ENCODE assay signal across 31 cellular contexts in the genomic region with DNA sequence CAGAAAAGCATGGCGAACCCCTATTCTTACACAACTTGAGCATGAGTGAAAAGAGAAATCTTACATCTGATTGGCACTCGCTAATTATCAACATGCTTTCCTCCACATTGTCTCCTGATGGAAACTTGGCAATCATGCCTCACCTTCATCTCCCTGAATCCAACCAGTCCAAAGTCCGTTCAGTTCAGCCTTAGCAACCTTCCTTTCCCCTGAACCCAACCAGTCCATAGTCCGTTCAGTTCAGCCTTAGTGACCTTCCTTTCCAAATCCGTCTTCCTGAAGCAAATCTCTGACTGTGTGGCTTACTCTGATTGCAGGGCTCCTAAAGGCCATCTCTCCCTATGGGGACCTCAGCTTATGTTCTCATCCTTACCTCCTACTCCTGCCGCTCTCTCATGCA.
"Had no signal": no experiment of that assay in that cellular context is flagged by ENCODE, and none has a peak within 500 bp of the region (broad histone marks: within the 10 kb centered on the region; RNA-seq: fewer than 3 reads in every experiment).

No MANE protein-coding gene starts in this region.

- H3K9me3 ChIP-seq: adrenal gland, body of pancreas, esophagus muscularis mucosa, gastrocnemius medialis had no signal

- H3K27ac ChIP-seq: adrenal gland, body of pancreas, esophagus muscularis mucosa, foreskin keratinocyte, gastrocnemius medialis, heart left ventricle had no signal

- FAIRE-seq: colon had no signal

- DNase-seq: activated CD4-positive, alpha-beta memory T cell treated with anti-CD3 and anti-CD28 coated beads for 36 hours; activated CD4-positive, alpha-beta T cell treated with anti-CD3 and anti-CD28 coated beads for 36 hours; activated CD4-positive, alpha-beta T cell treated with anti-CD3 and anti-CD28 coated beads, Interleukin-2, amount 10 ng/mL, durations not matched to agents 24 days and 14 days; activated CD4-positive, CD25-positive, alpha-beta regulatory T cell; activated CD4-positive, CD25-positive, alpha-beta regulatory T cell treated with anti-CD3 and anti-CD28 coated beads, Interleukin-2, amount 50 U/mL, for 72 hours; activated CD8-positive, alpha-beta memory T cell treated with anti-CD3 and anti-CD28 coated beads, Interleukin-2, amount 10 ng/mL, durations not matched to agents 7 days and 5 days; activated CD8-positive, alpha-beta memory T cell treated with anti-CD3 and anti-CD28 coated beads, Interleukin-2, amount 50 U/mL, for 4 hours; activated CD8-positive, alpha-beta T cell treated with anti-CD3 and anti-CD28 coated beads, Interleukin-2, amount 10 ng/mL, durations not matched to agents 7 days and 5 days; activated effector memory CD4-positive, alpha-beta T cell treated with anti-CD3 and anti-CD28 coated beads, Interleukin-2, amount 50 U/mL, for 16 hours; activated naive CD4-positive, alpha-beta T cell treated with anti-CD3 and anti-CD28 coated beads for 36 hours; activated naive CD8-positive, alpha-beta T cell treated with anti-CD3 and anti-CD28 coated beads for 36 hours; activated naive CD8-positive, alpha-beta T cell treated with anti-CD3 and anti-CD28 coated beads, Interleukin-2, amount 50 U/mL, for 24 hours; activated T-cell treated with anti-CD3 and anti-CD28 coated beads, Interleukin-2, amount 50 U/mL, for 1 hour; activated T-cell treated with anti-CD3 and anti-CD28 coated beads, Interleukin-2, amount 50 U/mL, for 48 hours; adrenal gland; amygdala; aorta; body of pancreas; caudate nucleus; cortex of kidney; dermis blood vessel endothelial cell; effector CD4-positive, alpha-beta T cell; effector memory CD8-positive, alpha-beta T cell; erythroblast; foreskin keratinocyte; gastrocnemius medialis; glutamatergic neuron; heart left ventricle; T-helper 2 cell had no signal

- H3K4me1 ChIP-seq: adrenal gland, esophagus muscularis mucosa, foreskin keratinocyte, gastrocnemius medialis, heart left ventricle had no signal

- H3K4me3 ChIP-seq: adrenal gland, body of pancreas, esophagus muscularis mucosa, gastrocnemius medialis, heart left ventricle had no signal

- H3K27me3 ChIP-seq: adrenal gland, body of pancreas, esophagus muscularis mucosa, gastrocnemius medialis, heart left ventricle had no signal

- H3K36me3 ChIP-seq: adrenal gland, esophagus muscularis mucosa, gastrocnemius medialis, heart left ventricle had no signal
